In the genomic region with DNA sequence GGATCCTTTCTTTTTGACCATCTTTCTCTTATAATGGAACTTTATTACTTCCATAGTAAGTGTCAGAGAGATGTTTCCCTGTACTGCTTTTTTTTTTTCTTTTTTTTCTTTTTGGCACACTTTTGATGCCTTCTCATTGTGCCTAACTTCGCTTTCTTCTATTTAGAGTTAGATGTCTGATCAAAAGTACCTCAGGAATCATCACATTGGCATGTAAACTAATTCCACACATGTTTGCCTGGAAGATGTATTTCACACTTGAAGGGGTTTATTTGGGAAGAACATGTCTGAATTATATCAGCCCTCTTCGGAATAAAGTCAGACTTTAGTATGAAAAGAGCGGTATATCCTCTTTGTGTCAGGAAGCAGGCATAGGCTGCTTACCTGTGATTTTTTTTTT, we compare ENCODE assay signal across 22 cellular contexts. TPM values are rescaled to one million over a fixed set of nuclear protein-coding genes. Genes with fewer than 3 reads are reported as not detected.
DNase-seq lines count a peak whose midpoint lies in the region; ATAC-seq and TF ChIP-seq lines count a peak whose summit lies in the region.
"Had no signal": no experiment of that assay in that cellular context is flagged by ENCODE, and none has a peak within 500 bp of the region (broad histone marks: within the 10 kb centered on the region; RNA-seq: fewer than 3 reads in every experiment).

No MANE protein-coding gene starts in this region.

- no peak overlapping the region for H2AFZ ChIP-seq in mesenchymal stem cell (ENCODE audit: low read depth, low read length)

- no peaks in the 10 kb centered on the region for H3K27me3 ChIP-seq in mesenchymal stem cell (ENCODE audit: control insufficient read depth in 1 of 2, insufficient read depth in 1 of 2, low read length in 2 of 2)

- H3K4me1 ChIP-seq in mesenchymal stem cell (ENCODE audit: control insufficient read depth, insufficient read depth, low read depth, low read length), result peaks cover 7% of the 10 kb centered on the region

- no peak overlapping the region for H3K4me2 ChIP-seq in mesenchymal stem cell (ENCODE audit: low read length, poor library complexity, severe bottlenecking)

- H3K27ac ChIP-seq in mesenchymal stem cell (ENCODE audit: low read length, poor library complexity, severe bottlenecking), result peak overlapping the region; percentile 39

- H3K4ac ChIP-seq in mesenchymal stem cell (ENCODE audit: low read depth in 1 of 2, low read length in 2 of 2), result no peak overlapping the region

- H3K4me3 ChIP-seq in mesenchymal stem cell (ENCODE audit: insufficient read depth in 1 of 2, low read depth in 1 of 2, low read length in 2 of 2), result no peak overlapping the region
- H3K4me3 ChIP-seq: thoracic aorta had no signal

- no peak overlapping the region for H3K18ac ChIP-seq in mesenchymal stem cell (ENCODE audit: low read depth in 1 of 2, low read length in 2 of 2)

- H2BK120ac ChIP-seq in mesenchymal stem cell (ENCODE audit: low read depth, low read length), result no peak overlapping the region

- H2BK5ac ChIP-seq in mesenchymal stem cell (ENCODE audit: low read depth, low read length, poor library complexity, severe bottlenecking), result no peak overlapping the region

- H2BK12ac ChIP-seq in mesenchymal stem cell (ENCODE audit: low read length in 2 of 2), result no peak overlapping the region

- H3K4me1 Mint-ChIP-seq in stimulated activated naive CD8-positive, alpha-beta T cell treated with anti-CD3 and anti-CD28 coated beads, Interleukin-15, Interleukin-2, amounts not matched to agents 100 ng/mL and 50 ng/mL, for 24 hours (ENCODE audit: low read depth), result peaks cover 59% of the 10 kb centered on the region
- H3K4me1 Mint-ChIP-seq in nephron progenitor cell, result peaks cover 19% of the 10 kb centered on the region
- H3K4me1 Mint-ChIP-seq: CD14-positive monocyte had no signal

- H4K91ac ChIP-seq in mesenchymal stem cell (ENCODE audit: low read length), result no peak overlapping the region

- H2AK5ac ChIP-seq in mesenchymal stem cell (ENCODE audit: low read length, severe bottlenecking), result no peak overlapping the region

- no peak overlapping the region for H3K9ac ChIP-seq in mesenchymal stem cell (ENCODE audit: low read length)

- no peak for DNase-seq in stimulated activated naive CD8-positive, alpha-beta T cell treated with anti-CD3 and anti-CD28 coated beads, Interleukin-15, Interleukin-2, amounts not matched to agents 100 U/mL and 50 U/mL, for 24 hours
- DNase-seq in M059J (ENCODE audit: low read depth), result peak; percentile 22
- no peak for DNase-seq in mesenchymal stem cell
- no peak for DNase-seq in globus pallidus (ENCODE audit: low spot score)
- DNase-seq in nephron progenitor cell, result no peak
- DNase-seq in NOMO-1 (lab: John Stamatoyannopoulos, UW; ENCODE audit: unreplicated experiment in 2 of 2), result no peak
- DNase-seq: activated CD4-positive, CD25-positive, alpha-beta regulatory T cell; activated naive CD4-positive, alpha-beta T cell treated with Interleukin-2 at 50 U/mL for 16 hours; cerebellar nuclear complex; GF-D8; GOT3; KBM-7; kidney glomerular epithelial cell; NCI-H1436; NCI-H510A; NK-92 treated with Interleukin-12 subunit alpha and Interleukin-12 subunit beta, amount 100 ng/mL, for 24 hours; SHP77; stimulated activated CD4-positive, alpha-beta T cell treated with anti-CD3 and anti-CD28 coated beads, Interleukin-2, amount 100 ng/mL, for 48 hours; stimulated activated naive CD4-positive, alpha-beta T cell had no signal

- H3K4me3 Mint-ChIP-seq in stimulated activated naive CD8-positive, alpha-beta T cell treated with anti-CD3 and anti-CD28 coated beads, Interleukin-15, Interleukin-2, amounts not matched to agents 100 ng/mL and 50 ng/mL, for 24 hours, result no peak overlapping the region
- H3K4me3 Mint-ChIP-seq in nephron progenitor cell, result no peak overlapping the region
- H3K4me3 Mint-ChIP-seq: CD14-positive monocyte had no signal

- no peak overlapping the region for H4K8ac ChIP-seq in mesenchymal stem cell (ENCODE audit: low read length)

- WGBS in mesenchymal stem cell, result 91% methylated on average over 2 of the region's 3 CpGs

- no peaks in the 10 kb centered on the region for H3K9me3 Mint-ChIP-seq in stimulated activated naive CD8-positive, alpha-beta T cell treated with anti-CD3 and anti-CD28 coated beads, Interleukin-15, Interleukin-2, amounts not matched to agents 100 ng/mL and 50 ng/mL, for 24 hours
- no peaks in the 10 kb centered on the region for H3K9me3 Mint-ChIP-seq in nephron progenitor cell
- H3K9me3 Mint-ChIP-seq: CD14-positive monocyte had no signal

- H3K79me1 ChIP-seq in mesenchymal stem cell (replicated peaks; ENCODE audit: low read length, poor library complexity, severe bottlenecking), result peaks cover 12% of the 10 kb centered on the region

- H3K36me3 Mint-ChIP-seq in stimulated activated naive CD8-positive, alpha-beta T cell treated with anti-CD3 and anti-CD28 coated beads, Interleukin-15, Interleukin-2, amounts not matched to agents 100 ng/mL and 50 ng/mL, for 24 hours (ENCODE audit: low read depth), result peaks cover 55% of the 10 kb centered on the region
- H3K36me3 Mint-ChIP-seq in nephron progenitor cell (ENCODE audit: low read depth), result no peaks in the 10 kb centered on the region

- peaks cover 7 to 38% of the 10 kb centered on the region in 2 experiments for H3K36me3 ChIP-seq in mesenchymal stem cell (ENCODE audit: control insufficient read depth in 1 of 2, insufficient read depth in 2 of 2, low read depth in 1 of 2, low read length in 2 of 2)

- no peaks in the 10 kb centered on the region for H3K27me3 Mint-ChIP-seq in stimulated activated naive CD8-positive, alpha-beta T cell treated with anti-CD3 and anti-CD28 coated beads, Interleukin-15, Interleukin-2, amounts not matched to agents 100 ng/mL and 50 ng/mL, for 24 hours
- peaks cover 49% of the 10 kb centered on the region for H3K27me3 Mint-ChIP-seq in nephron progenitor cell (ENCODE audit: low read depth, poor library complexity)

- no peak overlapping the region for H2BK15ac ChIP-seq in mesenchymal stem cell (ENCODE audit: low read depth, poor library complexity, severe bottlenecking)

- peak overlapping the region; percentile 26 for H3K27ac Mint-ChIP-seq in stimulated activated naive CD8-positive, alpha-beta T cell treated with anti-CD3 and anti-CD28 coated beads, Interleukin-15, Interleukin-2, amounts not matched to agents 100 ng/mL and 50 ng/mL, for 24 hours
- no peak overlapping the region for H3K27ac Mint-ChIP-seq in nephron progenitor cell

- no peak for ATAC-seq in stimulated activated naive CD8-positive, alpha-beta T cell treated with anti-CD3 and anti-CD28 coated beads, Interleukin-15, Interleukin-2, amounts not matched to agents 100 U/mL and 50 U/mL, for 24 hours

- no peaks in the 10 kb centered on the region for H3K9me3 ChIP-seq in mesenchymal stem cell (ENCODE audit: control insufficient read depth, low read length)
- H3K9me3 ChIP-seq: thoracic aorta had no signal

- no peak overlapping the region for H3K23ac ChIP-seq in mesenchymal stem cell (ENCODE audit: low read length in 2 of 2)

- H3K14ac ChIP-seq in mesenchymal stem cell (ENCODE audit: low read length in 2 of 2), result no peak overlapping the region

- no peak for TF ChIP-seq CTCF in nephron progenitor cell (IDR thresholded peaks at IDR 0.05)

RNA-seq across cellular contexts. Expression of a gene that starts 35.1 kb away (rescaled TPM):
- total RNA-seq in M059J (2014; rRNA removed; shearing (Covaris generic)), result 62.0 and 75.0 TPM in 2 replicates
- polyA plus RNA-seq in mesenchymal stem cell (2013, experiment 1 of 2), result 24.3 TPM
- 23.4 TPM for polyA plus RNA-seq in mesenchymal stem cell (2013, experiment 2 of 2)
